Comparison of ENCODE assay signal across 20 cellular contexts in genomic region chr11:112421854-112422253, GRCh38.
"Had no signal": no experiment of that assay in that cellular context is flagged by ENCODE, and none has a peak within 500 bp of the region (broad histone marks: within the 10 kb centered on the region; RNA-seq: fewer than 3 reads in every experiment).

No MANE protein-coding gene starts in this region.

- H3K27me3 Mint-ChIP-seq: activated T-helper 17 cell treated with anti-CD3 and anti-CD28 coated beads, Interleukin-2, amount 50 U/mL, for 72 hours had no signal

- H3K36me3 Mint-ChIP-seq: activated CD4-positive, alpha-beta memory T cell treated with anti-CD3 and anti-CD28 coated beads for 36 hours; stimulated activated naive B cell treated with anti-CD40 and anti-IgM and Interleukin-4, amounts not matched to agents 10 μg/mL and 1 μg/mL and 100 μg/mL, for 72 hours had no signal

- ATAC-seq: activated T-helper 17 cell treated with anti-CD3 and anti-CD28 coated beads, Interleukin-2, amount 50 U/mL, for 72 hours; body of pancreas; left lung; stimulated activated naive B cell treated with anti-CD40 and anti-IgM and Interleukin-4, amounts not matched to agents 10 μg/mL and 1 μg/mL and 100 μg/mL, for 72 hours; upper lobe of right lung had no signal

- H3K4me3 ChIP-seq: body of pancreas, coronary artery, left lung, spleen, thoracic aorta, upper lobe of right lung had no signal

- H3K36me3 ChIP-seq: left lung, spleen, thoracic aorta, upper lobe of right lung had no signal

- DNase-seq: activated B cell treated with CpG ODN at 0.5 μM for 24 hours; activated CD4-positive, alpha-beta memory T cell treated with anti-CD3 and anti-CD28 coated beads for 36 hours; activated CD4-positive, alpha-beta T cell treated with anti-CD3 and anti-CD28 coated beads for 4 hours; activated naive CD4-positive, alpha-beta T cell; body of pancreas; caudate nucleus; foreskin melanocyte; left lung; midbrain; nephron progenitor cell; nucleus accumbens; retina; spleen; stimulated activated CD4-positive, alpha-beta T cell treated with anti-CD3 and anti-CD28 coated beads, Interleukin-4, amount 100 ng/mL, for 4 hours; stimulated activated naive B cell treated with anti-CD40 and anti-IgM and Interleukin-4, amounts not matched to agents 10 μg/mL and 1 μg/mL and 100 μg/mL, for 72 hours; upper lobe of right lung had no signal

- H3K9me3 Mint-ChIP-seq: activated B cell treated with CpG ODN at 0.5 μM for 24 hours; activated CD4-positive, alpha-beta memory T cell treated with anti-CD3 and anti-CD28 coated beads for 36 hours; stimulated activated naive B cell treated with anti-CD40 and anti-IgM and Interleukin-4, amounts not matched to agents 10 μg/mL and 1 μg/mL and 100 μg/mL, for 72 hours; T-helper 2 cell treated with Interferon-gamma antibody and Interleukin-4, amounts not matched to agents 5 μg/mL and 100 μg/mL, for 36 hours had no signal

- H3K4me3 Mint-ChIP-seq: activated B cell treated with CpG ODN at 0.5 μM for 24 hours; activated CD4-positive, alpha-beta memory T cell treated with anti-CD3 and anti-CD28 coated beads for 36 hours; activated T-helper 17 cell treated with anti-CD3 and anti-CD28 coated beads, Interleukin-2, amount 50 U/mL, for 72 hours; nephron progenitor cell; stimulated activated naive B cell treated with anti-CD40 and anti-IgM and Interleukin-4, amounts not matched to agents 10 μg/mL and 1 μg/mL and 100 μg/mL, for 72 hours; T-helper 2 cell treated with Interferon-gamma antibody and Interleukin-4, amounts not matched to agents 5 μg/mL and 100 μg/mL, for 36 hours had no signal

- H3K4me1 Mint-ChIP-seq: activated B cell treated with CpG ODN at 0.5 μM for 24 hours; stimulated activated naive B cell treated with anti-CD40 and anti-IgM and Interleukin-4, amounts not matched to agents 10 μg/mL and 1 μg/mL and 100 μg/mL, for 72 hours had no signal

- H3K27ac Mint-ChIP-seq: activated B cell treated with CpG ODN at 0.5 μM for 24 hours; activated CD4-positive, alpha-beta memory T cell treated with anti-CD3 and anti-CD28 coated beads for 36 hours; activated T-helper 17 cell treated with anti-CD3 and anti-CD28 coated beads, Interleukin-2, amount 50 U/mL, for 72 hours; nephron progenitor cell; stimulated activated naive B cell treated with anti-CD40 and anti-IgM and Interleukin-4, amounts not matched to agents 10 μg/mL and 1 μg/mL and 100 μg/mL, for 72 hours; T-helper 2 cell treated with Interferon-gamma antibody and Interleukin-4, amounts not matched to agents 5 μg/mL and 100 μg/mL, for 36 hours had no signal

- H3K4me1 ChIP-seq: body of pancreas, left lung, spleen, upper lobe of right lung had no signal

- H3K9me3 ChIP-seq: body of pancreas, left lung, spleen, thoracic aorta, upper lobe of right lung had no signal

- H3K27me3 ChIP-seq: body of pancreas, left lung, spleen, upper lobe of right lung had no signal

- H3K27ac ChIP-seq: body of pancreas, coronary artery, left lung, spleen, thoracic aorta, upper lobe of right lung had no signal
